23 cellular contexts compared by ENCODE assay signal in genomic region chrX:68696267-68696666, GRCh38. TPM values are rescaled to one million over a fixed set of nuclear protein-coding genes. Genes with fewer than 3 reads are reported as not detected.
DNase-seq lines count a peak whose midpoint lies in the region; ATAC-seq, FAIRE-seq and TF ChIP-seq lines count a peak whose summit lies in the region.
"Had no signal": no experiment of that assay in that cellular context is flagged by ENCODE, and none has a peak within 500 bp of the region (broad histone marks: within the 10 kb centered on the region; RNA-seq: fewer than 3 reads in every experiment).

No MANE protein-coding gene starts in this region.

- peak overlapping the region; percentile 77 for H3K4me3 ChIP-seq in left ventricle myocardium inferior
- H3K4me3 ChIP-seq in K562, result peak overlapping the region; percentile 62
- H3K4me3 ChIP-seq in mesenchymal stem cell (ENCODE audit: insufficient read depth in 1 of 2, low read depth in 1 of 2, low read length in 2 of 2), result no peak overlapping the region
- H3K4me3 ChIP-seq in BE2C (ENCODE audit: low read depth, low read length), result no peak overlapping the region
- H3K4me3 ChIP-seq: prostate gland, vagina had no signal

- POLR2A ChIA-PET in K562 (lab: Yijun Ruan, JAX), result interaction anchor here (0.7 to 1.1 kb wide), 2 partner anchors 9 to 12 kb away, joined by 3 read pairs; no protein-coding TSS in a partner anchor

- H3K4me1 ChIP-seq in left ventricle myocardium inferior (peaks cover 46% of the 10 kb centered on the region), K562 (replicated peaks in 1 of 2; ENCODE audit: control insufficient read depth in 2 of 2, insufficient read depth in 2 of 2, low read length in 2 of 2) (peaks cover 16 to 28% of the 10 kb centered on the region in 2 experiments; a peak in 4 of 5 replicates), mesenchymal stem cell (ENCODE audit: control insufficient read depth, insufficient read depth, low read depth, low read length) (peaks cover 35% of the 10 kb centered on the region), BE2C (no peaks in the 10 kb centered on the region)
- H3K4me1 ChIP-seq: prostate gland, vagina had no signal

- H4K91ac ChIP-seq in mesenchymal stem cell (ENCODE audit: low read length), result no peak overlapping the region

- no peak overlapping the region for H3K18ac ChIP-seq in mesenchymal stem cell (ENCODE audit: low read depth in 1 of 2, low read length in 2 of 2)

- no peak overlapping the region for H2BK120ac ChIP-seq in mesenchymal stem cell (ENCODE audit: low read depth, low read length)

- DNase-seq in left ventricle myocardium inferior (no peak), cardiac septum (ENCODE audit: low spot score) (no peak), K562 (ENCODE audit: extremely low read depth in 1 of 4, low spot score in 3 of 4) (peak in 1 of 4 experiments; percentile 34), mesenchymal stem cell (no peak), BE2C (no peak), DMS 273 treated with DMSO at 0.1 percent for 48 hours (lab: John Stamatoyannopoulos, UW) (no peak), HuH-7.5 (ENCODE audit: low spot score) (no peak)
- DNase-seq: activated CD4-positive, alpha-beta T cell treated with anti-CD3 and anti-CD28 coated beads for 48 hours; activated naive CD4-positive, alpha-beta T cell treated with anti-CD3 and anti-CD28 coated beads for 36 hours; cortex of kidney; mesendoderm; NCI-H2029; NCI-H446; SHP77; stimulated activated CD4-positive, alpha-beta T cell treated with anti-CD3 and anti-CD28 coated beads, Interleukin-15, amount 100 ng/mL, for 24 hours; stimulated activated naive CD4-positive, alpha-beta T cell treated with Interleukin-2 at 50 U/mL for 16 hours; T-helper 9 cell had no signal

- intact Hi-C loops in left ventricle myocardium inferior (cut with micrococcal nuclease) (no loop called here), cardiac septum (cut with DNase I) (no loop called here), K562 (cut with micrococcal nuclease) (loop anchor here (10.0 kb wide), 2 partner anchors 181 to 511 kb away; no protein-coding TSS in a partner anchor)

- H3K9ac ChIP-seq in K562 (ENCODE audit: insufficient read depth in 1 of 2, low read depth in 2 of 2, low read length in 2 of 2) (peak overlapping the region; percentile 40 to 47; a peak in 3 of 4 replicates), mesenchymal stem cell (ENCODE audit: low read length) (no peak overlapping the region)

- H3K14ac ChIP-seq in mesenchymal stem cell (ENCODE audit: low read length in 2 of 2), result no peak overlapping the region

- H2AFZ ChIP-seq in K562 (ENCODE audit: low read depth, low read length), result no peak overlapping the region
- no peak overlapping the region for H2AFZ ChIP-seq in mesenchymal stem cell (ENCODE audit: low read depth, low read length)

- no peak overlapping the region for H3K4ac ChIP-seq in mesenchymal stem cell (ENCODE audit: low read depth in 1 of 2, low read length in 2 of 2)

- 2% methylated on average over 5 of the region's 6 CpGs for WGBS in K562 (ENCODE audit: insufficient coverage, low coverage, missing lambda C conversion rate)
- WGBS in mesenchymal stem cell, result 77% methylated on average over 3 of the region's 6 CpGs

- CTCF ChIA-PET in K562 (lab: Yijun Ruan, JAX; ENCODE audit: low intra/inter-chr PET ratio), result no interaction called here

- no peaks in the 10 kb centered on the region for H3K9me1 ChIP-seq in K562 (ENCODE audit: control insufficient read depth, insufficient read depth, low read length)

- H3K4me2 ChIP-seq in K562 (ENCODE audit: insufficient read depth, low read length), result peak overlapping the region; percentile 80
- H3K4me2 ChIP-seq in mesenchymal stem cell (ENCODE audit: low read length, poor library complexity, severe bottlenecking), result no peak overlapping the region

- no TSS peak for BruUV-seq in K562 (replicated peaks; lab: Mats Ljungman, UMichigan)

- TF ChIP-seq POLR2A in K562 (conservative IDR thresholded peaks at IDR 0.05), result no peak

- TF ChIP-seq EP300 in K562 (IDR thresholded peaks at IDR 0.05; ENCODE audit: low read length), result no peak

- H2BK15ac ChIP-seq in mesenchymal stem cell (ENCODE audit: low read depth, poor library complexity, severe bottlenecking), result no peak overlapping the region

- H3K23ac ChIP-seq in mesenchymal stem cell (ENCODE audit: low read length in 2 of 2), result no peak overlapping the region

- H3K36me3 ChIP-seq in left ventricle myocardium inferior, result no peaks in the 10 kb centered on the region
- peaks cover 15% of the 10 kb centered on the region; the same call in 2 of the 3 replicates for H3K36me3 ChIP-seq in K562 (ENCODE audit: control insufficient read depth, insufficient read depth, low read length)
- no peaks in the 10 kb centered on the region for H3K36me3 ChIP-seq in mesenchymal stem cell (ENCODE audit: control insufficient read depth in 1 of 2, insufficient read depth in 2 of 2, low read depth in 1 of 2, low read length in 2 of 2)
- H3K36me3 ChIP-seq in BE2C, result no peaks in the 10 kb centered on the region
- H3K36me3 ChIP-seq: prostate gland, vagina had no signal

- no peak overlapping the region for H2BK12ac ChIP-seq in mesenchymal stem cell (ENCODE audit: low read length in 2 of 2)

- peaks cover 4% of the 10 kb centered on the region for H3K79me1 ChIP-seq in mesenchymal stem cell (replicated peaks; ENCODE audit: low read length, poor library complexity, severe bottlenecking)

- peak; percentile 69 for FAIRE-seq in K562 (lab: Jason Lieb, UNC)

- H3K27ac ChIP-seq in left ventricle myocardium inferior (replicated peaks) (peak overlapping the region; percentile 89), K562 (ENCODE audit: extremely low read depth, low read depth, low read length) (peak overlapping the region; percentile 60; the same call in 2 of the 3 replicates), mesenchymal stem cell (ENCODE audit: low read length, poor library complexity, severe bottlenecking) (no peak overlapping the region)
- H3K27ac ChIP-seq: prostate gland, vagina had no signal

- peaks cover 85% of the 10 kb centered on the region for H3K79me2 ChIP-seq in K562 (ENCODE audit: control insufficient read depth, insufficient read depth, low read length)

- TF ChIP-seq RAD21 in K562 (CRISPR knock-in tag; conservative IDR thresholded peaks at IDR 0.05 in 1 of 2, IDR thresholded peaks at IDR 0.05 in 1 of 2), result no peak

- ATAC-seq in K562 (no peak), HG02981 (IDR thresholded peaks at IDR 0.05; ENCODE audit: unreplicated experiment) (no peak)
- ATAC-seq: esophagus mucosa; HCT116; natural killer cell treated with Interleukin-12 subunit alpha and Interleukin-12 subunit beta and Interleukin-15 and Interleukin-18, amount 100 ng/mL, for 72 hours had no signal

- no peak overlapping the region for H4K8ac ChIP-seq in mesenchymal stem cell (ENCODE audit: low read length)

- no peaks in the 10 kb centered on the region for H3K27me3 ChIP-seq in left ventricle myocardium inferior (ENCODE audit: low read depth)
- H3K27me3 ChIP-seq in K562 (ENCODE audit: control insufficient read depth in 2 of 2, insufficient read depth in 2 of 2, low read length in 2 of 2), result peaks cover 0 to 8% of the 10 kb centered on the region in 2 experiments; a peak in 1 of 5 replicates
- peaks cover 0 to 38% of the 10 kb centered on the region in 2 experiments for H3K27me3 ChIP-seq in mesenchymal stem cell (ENCODE audit: control insufficient read depth in 1 of 2, insufficient read depth in 1 of 2, low read length in 2 of 2)
- H3K27me3 ChIP-seq in BE2C, result no peaks in the 10 kb centered on the region
- H3K27me3 ChIP-seq: vagina had no signal

- peak overlapping the region; percentile 48 for H2AK5ac ChIP-seq in mesenchymal stem cell (ENCODE audit: low read length, severe bottlenecking)

- H2BK5ac ChIP-seq in mesenchymal stem cell (ENCODE audit: low read depth, low read length, poor library complexity, severe bottlenecking), result no peak overlapping the region

- H4K20me1 ChIP-seq in K562 (replicated peaks; ENCODE audit: control insufficient read depth, insufficient read depth, low read length), result peaks cover 6% of the 10 kb centered on the region

- in situ Hi-C loops in K562 (cut with MboI), result no loop called here

- TF ChIP-seq CTCF in left ventricle myocardium inferior (IDR thresholded peaks at IDR 0.05; ENCODE audit: borderline replicate concordance) (no peak), K562 (IDR thresholded peaks at IDR 0.05 in 2 of 3, conservative IDR thresholded peaks at IDR 0.05 in 1 of 3; ENCODE audit: insufficient read depth in 2 of 3, low read depth in 1 of 3, low read length in 3 of 3) (no peak), BE2C (IDR thresholded peaks at IDR 0.05; ENCODE audit: low read depth, low read length) (no peak)

- no peaks in the 10 kb centered on the region for H3K9me3 ChIP-seq in left ventricle myocardium inferior (replicated peaks)
- H3K9me3 ChIP-seq in K562 (replicated peaks; ENCODE audit: control insufficient read depth, insufficient read depth, low read depth, low read length), result no peaks in the 10 kb centered on the region
- no peaks in the 10 kb centered on the region for H3K9me3 ChIP-seq in mesenchymal stem cell (ENCODE audit: control insufficient read depth, low read length)
- no peaks in the 10 kb centered on the region for H3K9me3 ChIP-seq in BE2C
- H3K9me3 ChIP-seq: prostate gland, vagina had no signal

RNA-seq across cellular contexts. Expression of gene STARD8, which starts 48.8 kb away (rescaled TPM):
- total RNA-seq in left ventricle myocardium inferior (9.3 TPM), cardiac septum (6.5 TPM), K562 (2014; rRNA removed) (19.9 and 27.1 TPM in 2 replicates), K562 (2014; rRNA removed; fragmentation: Illumina TruSeq; extraction: Trizol) (8.0 and 9.1 TPM in 2 replicates), K562 (2015; rRNA removed; fragmentation: Illumina TruSeq; extraction: Trizol) (8.5 and 9.2 TPM in 2 replicates), K562 (2021) (30.2 and 35.0 TPM in 2 replicates)
- 38.1 and 60.0 TPM in 2 replicates for total RNA-seq in K562 (2011; cell fraction: chromatin; rRNA removed; ENCODE audit: low replicate concordance)
- 38.0 TPM in 2 replicates for total RNA-seq in K562 (2011; cell fraction: nucleolus; rRNA removed)
- total RNA-seq in K562 (2011; cell fraction: nucleoplasm; rRNA removed), result 29.8 and 33.7 TPM in 2 replicates
- polyA plus RNA-seq in K562 (2011; rRNA removed) (18.6 and 20.1 TPM in 2 replicates), K562 (2014; fragmentation: Illumina TruSeq; extraction: Trizol) (15.9 and 21.4 TPM in 2 replicates), K562 (2014; fragmentation: Nextera tagmentation; extraction: Ambion mirVana) (1 to 10 TPM; 1.6 to 1.9 TPM), K562 (2014; rRNA removed) (17.7 and 18.4 TPM in 2 replicates)
- 19.5 and 27.1 TPM in 2 replicates for polyA plus RNA-seq in K562 (2011; cell fraction: cytosol; rRNA removed)
- polyA plus RNA-seq in K562 (2011; cell fraction: nucleus; rRNA removed), result 57.2 and 86.0 TPM in 2 replicates
- polyA plus RNA-seq in K562 (2012), result 16.9 and 20.5 TPM in 2 replicates
- polyA minus RNA-seq in K562 (2011; rRNA and poly(A)+ RNA removed), result 16.7 and 26.6 TPM in 2 replicates
- polyA minus RNA-seq in K562 (2011; cell fraction: cytosol; rRNA and poly(A)+ RNA removed), result 23.9 and 27.2 TPM in 2 replicates
- 15.7 and 16.7 TPM in 2 replicates for polyA minus RNA-seq in K562 (2011; cell fraction: nucleus; rRNA and poly(A)+ RNA removed)
- polyA plus RNA-seq in mesenchymal stem cell (2013, experiment 1 of 2), result 0.19 TPM
- 0.18 TPM for polyA plus RNA-seq in mesenchymal stem cell (2013, experiment 2 of 2)
- polyA plus RNA-seq in BE2C (2012; ENCODE audit: insufficient read depth, insufficient read length, low read depth), result 0.54 TPM

Comparison
In these comparisons a context has a peak if more than half of its experiments do, and no peak if none do; other contexts are left out.
1. H3K4me3 ChIP-seq: peak in left ventricle myocardium inferior (single experiment) and K562 (single experiment); none in mesenchymal stem cell (0 of 2) and BE2C (single experiment).